17 cellular contexts compared by ENCODE assay signal in genomic region chr2:28676153-28676835, GRCh38.
"Had no signal": no experiment of that assay in that cellular context is flagged by ENCODE, and none has a peak within 500 bp of the region (broad histone marks: within the 10 kb centered on the region; RNA-seq: fewer than 3 reads in every experiment).

No MANE protein-coding gene starts in this region.

- H3K4me2 ChIP-seq: hepatocyte had no signal

- H3K4me3 Mint-ChIP-seq: naive B cell; stimulated activated naive B cell treated with anti-CD40 and anti-IgM and Interleukin-4, amounts not matched to agents 10 μg/mL and 1 μg/mL and 100 μg/mL, for 72 hours had no signal

- H3K79me2 ChIP-seq: hepatocyte had no signal

- H3K27ac Mint-ChIP-seq: stimulated activated naive B cell treated with anti-CD40 and anti-IgM and Interleukin-4, amounts not matched to agents 10 μg/mL and 1 μg/mL and 100 μg/mL, for 72 hours had no signal

- FAIRE-seq: bronchial epithelial cell, urothelium cell line had no signal

- H3K27me3 ChIP-seq: dorsolateral prefrontal cortex, hepatocyte, left lung, neutrophil, right atrium auricular region, thyroid gland had no signal

- ATAC-seq: left lung; stimulated activated naive B cell treated with anti-CD40 and anti-IgM and Interleukin-4, amounts not matched to agents 10 μg/mL and 1 μg/mL and 100 μg/mL, for 72 hours had no signal

- H3K36me3 ChIP-seq: left lung, neutrophil, right atrium auricular region, thyroid gland had no signal

- H2AFZ ChIP-seq: hepatocyte had no signal

- H3K9me3 ChIP-seq: left lung, neutrophil, right atrium auricular region, thyroid gland had no signal

- H3K27me3 Mint-ChIP-seq: naive B cell; stimulated activated naive B cell treated with anti-CD40 and anti-IgM and Interleukin-4, amounts not matched to agents 10 μg/mL and 1 μg/mL and 100 μg/mL, for 72 hours had no signal

- H3K4me3 ChIP-seq: dorsolateral prefrontal cortex, hepatocyte, left lung, right atrium auricular region, thyroid gland had no signal

- H3K27ac ChIP-seq: hepatocyte, left lung, neutrophil, right atrium auricular region, thyroid gland had no signal

- DNase-seq: activated CD4-positive, alpha-beta T cell treated with anti-CD3 and anti-CD28 coated beads, Interleukin-2, amount 50 U/mL, for 1 hour; activated CD8-positive, alpha-beta memory T cell treated with anti-CD3 and anti-CD28 coated beads for 24 hours; activated naive CD4-positive, alpha-beta T cell treated with Interleukin-2 at 50 U/mL for 16 hours; aorta; dorsolateral prefrontal cortex; islet precursor cell; left lung; mammary epithelial cell; naive B cell; stimulated activated CD4-positive, alpha-beta T cell treated with anti-CD3 and anti-CD28 coated beads, Interleukin-2, amount 100 ng/mL, for 48 hours; stimulated activated naive B cell treated with anti-CD40 and anti-IgM and Interleukin-4, amounts not matched to agents 10 μg/mL and 1 μg/mL and 100 μg/mL, for 72 hours; thyroid gland had no signal
